ENCODE assay signal across 20 cellular contexts in the genomic region with DNA sequence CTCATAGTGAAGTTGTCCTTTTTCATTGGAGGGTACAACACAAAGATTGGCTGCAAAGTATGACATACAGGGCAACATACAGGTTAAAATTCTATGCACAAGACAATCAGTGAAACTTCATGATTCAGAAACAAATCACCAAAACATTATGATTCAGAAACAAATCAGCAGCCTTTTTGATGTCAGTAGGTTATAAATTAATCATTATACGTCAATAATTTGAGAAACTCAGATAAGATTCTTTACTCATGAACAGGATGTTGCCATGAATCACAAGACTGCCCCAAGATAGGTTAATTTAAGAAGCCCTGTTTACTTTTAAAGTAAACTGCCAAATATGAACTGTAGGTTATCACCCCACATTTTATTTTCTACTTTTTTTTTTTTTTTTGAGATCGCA.
DNase-seq lines count a peak whose midpoint lies in the region; ATAC-seq, FAIRE-seq and TF ChIP-seq lines count a peak whose summit lies in the region.
"Had no signal": no experiment of that assay in that cellular context is flagged by ENCODE, and none has a peak within 500 bp of the region (broad histone marks: within the 10 kb centered on the region; RNA-seq: fewer than 3 reads in every experiment).

No MANE protein-coding gene starts in this region.

- no peak for TF ChIP-seq CTCF in IMR-90 (conservative IDR thresholded peaks at IDR 0.05; ENCODE audit: low read depth, low read length)
- TF ChIP-seq CTCF in mammary epithelial cell (conservative IDR thresholded peaks at IDR 0.05 in 1 of 2, IDR thresholded peaks at IDR 0.05 in 1 of 2; ENCODE audit: extremely low read depth in 1 of 2, insufficient read depth in 1 of 2, low read depth in 1 of 2, low read length in 2 of 2) = no peak
- no peak for TF ChIP-seq CTCF in chondrocyte (IDR thresholded peaks at IDR 0.05)

- CTCF ChIA-PET in IMR-90 (lab: Yijun Ruan, JAX) = no interaction called here
- CTCF ChIA-PET in mammary epithelial cell (lab: Charles Lee; ENCODE audit: low non-redundant PET) = no interaction called here

- no peak overlapping the region for H3K4ac ChIP-seq in IMR-90 (ENCODE audit: low read depth, low read length)

- no peak overlapping the region for H3K4me3 ChIP-seq in ACC112 (ENCODE audit: low read depth, low read length)
- H3K4me3 ChIP-seq in IMR-90 (ENCODE audit: insufficient read depth, low read depth, low read length) = no peak overlapping the region
- no peak overlapping the region for H3K4me3 ChIP-seq in mammary epithelial cell (replicated peaks in 1 of 3; ENCODE audit: insufficient read depth in 1 of 3, low read depth in 2 of 3, low read length in 3 of 3)
- H3K4me3 ChIP-seq: gastroesophageal sphincter, prostate gland, suprapubic skin had no signal

- H3K4me3 Mint-ChIP-seq in chondrocyte (ENCODE audit: unreplicated experiment) = no peak overlapping the region
- H3K4me3 Mint-ChIP-seq: CD4-positive, alpha-beta memory T cell; HFFc6 had no signal

- H2AK5ac ChIP-seq in IMR-90 (ENCODE audit: low read depth, low read length) = no peak overlapping the region

- in situ Hi-C loops in IMR-90 (cut with MboI; ENCODE audit: low sequenced_read_pairs) = no loop called here
- in situ Hi-C loops in mammary epithelial cell (cut with MboI; ENCODE audit: low sequenced_read_pairs in 2 of 2) = no loop called here

- H3K79me2 ChIP-seq in ACC112 (ENCODE audit: control insufficient read depth, insufficient read depth, low read length, unreplicated experiment) (no peaks in the 10 kb centered on the region), mammary epithelial cell (ENCODE audit: insufficient read depth, low read length) (no peaks in the 10 kb centered on the region)

- no peak for TF ChIP-seq RAD21 in IMR-90 (IDR thresholded peaks at IDR 0.05; ENCODE audit: low read length)

- DNase-seq in IMR-90 (peak; percentile 20), mammary epithelial cell (peak; percentile 81), iris pigment epithelial cell (ENCODE audit: low read depth) (peak; percentile 52), GM12892 (ENCODE audit: insufficient read length) (no peak), chondrocyte (ENCODE audit: low spot score) (no peak)
- DNase-seq in activated naive CD4-positive, alpha-beta T cell treated with anti-CD3 and anti-CD28 coated beads, Interleukin-2, amount 50 U/mL, for 16 hours = no peak
- DNase-seq: activated CD4-positive, alpha-beta T cell treated with anti-CD3 and anti-CD28 coated beads for 48 hours; CD4-positive, alpha-beta memory T cell; DMS53; HFFc6; KBM-7; left colon; NCI-H1930; NCI-H446 had no signal

- no peaks in the 10 kb centered on the region for H3K36me3 Mint-ChIP-seq in chondrocyte (ENCODE audit: low read depth)
- H3K36me3 Mint-ChIP-seq: CD4-positive, alpha-beta memory T cell had no signal

- no peak overlapping the region for H3K14ac ChIP-seq in IMR-90 (replicated peaks; ENCODE audit: low read depth, low read length)

- BruUV-seq in IMR-90 (replicated peaks; lab: Mats Ljungman, UMichigan) = no TSS peak
- BruUV-seq in mammary epithelial cell (replicated peaks; lab: Mats Ljungman, UMichigan) = no TSS peak

- no peak for FAIRE-seq in GM12892 (lab: Jason Lieb, UNC)
- FAIRE-seq: small intestine had no signal

- no peaks in the 10 kb centered on the region for H4K20me1 ChIP-seq in IMR-90 (ENCODE audit: insufficient read depth, low read length)
- H4K20me1 ChIP-seq in mammary epithelial cell (ENCODE audit: insufficient read depth, low read length) = no peaks in the 10 kb centered on the region

- H3K4me1 ChIP-seq in ACC112 (ENCODE audit: control insufficient read depth, insufficient read depth, low read length, unreplicated experiment) (peaks cover 15% of the 10 kb centered on the region), IMR-90 (ENCODE audit: control insufficient read depth, insufficient read depth, low read length) (no peaks in the 10 kb centered on the region), mammary epithelial cell (ENCODE audit: insufficient read depth, low read length) (peaks cover 15% of the 10 kb centered on the region)
- H3K4me1 ChIP-seq: gastroesophageal sphincter, prostate gland, suprapubic skin had no signal

- no peak overlapping the region for H2AFZ ChIP-seq in ACC112 (ENCODE audit: low read length, unreplicated experiment)
- H2AFZ ChIP-seq in IMR-90 (replicated peaks; ENCODE audit: low read length, poor library complexity) = no peak overlapping the region
- no peak overlapping the region for H2AFZ ChIP-seq in mammary epithelial cell (ENCODE audit: low read depth, low read length)

- H3K18ac ChIP-seq in IMR-90 (ENCODE audit: low read depth, low read length) = no peak overlapping the region

- no peak overlapping the region for H2BK15ac ChIP-seq in IMR-90 (ENCODE audit: low read depth, low read length)

- H3K36me3 ChIP-seq in ACC112 (ENCODE audit: insufficient read depth, low read length) (no peaks in the 10 kb centered on the region), IMR-90 (ENCODE audit: control insufficient read depth, insufficient read depth, low read length) (no peaks in the 10 kb centered on the region), mammary epithelial cell (ENCODE audit: insufficient read depth, low read length) (no peaks in the 10 kb centered on the region)
- H3K36me3 ChIP-seq: gastroesophageal sphincter, prostate gland, suprapubic skin had no signal

- POLR2A ChIA-PET in IMR-90 (lab: Charles Lee; ENCODE audit: unreplicated experiment) = no interaction called here

- intact Hi-C loops in IMR-90 (cut with micrococcal nuclease) (no loop called here), mammary epithelial cell (cut with micrococcal nuclease) (loop anchor here (5.0 kb wide), 2 partner anchors 51 to 414 kb away; no protein-coding TSS in a partner anchor)

- H3K9me1 ChIP-seq in IMR-90 (ENCODE audit: insufficient read depth, low read length) = no peaks in the 10 kb centered on the region

- H3K9me3 ChIP-seq in IMR-90 (ENCODE audit: control insufficient read depth, insufficient read depth, low read length) (no peaks in the 10 kb centered on the region), mammary epithelial cell (replicated peaks; ENCODE audit: insufficient read depth, low read length) (no peaks in the 10 kb centered on the region)
- H3K9me3 ChIP-seq: prostate gland, suprapubic skin had no signal

- H4K91ac ChIP-seq in IMR-90 (ENCODE audit: insufficient read depth, low read depth, low read length) = no peak overlapping the region

- H4K5ac ChIP-seq in IMR-90 (ENCODE audit: low read depth, low read length) = no peak overlapping the region

- peak overlapping the region; percentile 54 for H3K27ac ChIP-seq in ACC112 (ENCODE audit: low read depth, low read length)
- H3K27ac ChIP-seq in IMR-90 (ENCODE audit: insufficient read depth, low read length) = no peak overlapping the region
- H3K27ac ChIP-seq in mammary epithelial cell (ENCODE audit: insufficient read depth, low read depth, low read length) = peak overlapping the region; percentile 42
- H3K27ac ChIP-seq: gastroesophageal sphincter, prostate gland, suprapubic skin had no signal

- no peak overlapping the region for H2BK120ac ChIP-seq in IMR-90 (ENCODE audit: low read depth, low read length)

- TF ChIP-seq POLR2A in IMR-90 (IDR thresholded peaks at IDR 0.05; ENCODE audit: low read depth, low read length) = no peak
- TF ChIP-seq POLR2A in GM12892 (IDR thresholded peaks at IDR 0.05; ENCODE audit: low read depth, low read length) = no peak

- dilution Hi-C loops in IMR-90 (cut with HindIII; ENCODE audit: low sequenced_read_pairs, unreplicated experiment) (no loop called here), mammary epithelial cell (cut with HindIII; ENCODE audit: low sequenced_read_pairs) (no loop called here)

- H3K4me2 ChIP-seq in IMR-90 (ENCODE audit: low read depth, low read length) (no peak overlapping the region), mammary epithelial cell (ENCODE audit: insufficient read depth, low read depth, low read length) (no peak overlapping the region)

- no peak overlapping the region for H2BK20ac ChIP-seq in IMR-90 (ENCODE audit: low read depth, low read length)

- no peaks in the 10 kb centered on the region for H3K79me1 ChIP-seq in IMR-90 (ENCODE audit: low read depth in 1 of 2, low read length in 2 of 2)

- H3K27me3 ChIP-seq in ACC112 (ENCODE audit: insufficient read depth, low read length) (no peaks in the 10 kb centered on the region), IMR-90 (ENCODE audit: control insufficient read depth, insufficient read depth, low read length) (no peaks in the 10 kb centered on the region), mammary epithelial cell (ENCODE audit: insufficient read depth, low read length) (no peaks in the 10 kb centered on the region)
- H3K27me3 ChIP-seq: gastroesophageal sphincter, suprapubic skin had no signal

- WGBS in IMR-90 (ENCODE audit: extremely low coverage in 2 of 2, insufficient read length in 1 of 2), 2 experiments = no CpG with 5 or more reads among the region's 2 CpGs
- WGBS in mammary epithelial cell (ENCODE audit: low coverage, missing lambda C conversion rate) = 34% methylated on average over 2 of the region's 2 CpGs

- peaks cover 2% of the 10 kb centered on the region for H3K27me3 Mint-ChIP-seq in chondrocyte (ENCODE audit: low read depth)

- no peak overlapping the region for H4K8ac ChIP-seq in IMR-90 (ENCODE audit: low read depth in 2 of 2, low read length in 2 of 2)

- no peak overlapping the region for H3K56ac ChIP-seq in IMR-90 (ENCODE audit: extremely low read depth, insufficient read depth, low read length)

- H3K9me3 Mint-ChIP-seq in chondrocyte (ENCODE audit: low read depth) = peaks cover 9% of the 10 kb centered on the region

- ATAC-seq in IMR-90 (ENCODE audit: low read depth) = no peak
- ATAC-seq in GM18511 (IDR thresholded peaks at IDR 0.05; ENCODE audit: unreplicated experiment) = no peak
- ATAC-seq: gastroesophageal sphincter, left colon had no signal

- no peak overlapping the region for H2BK5ac ChIP-seq in IMR-90 (ENCODE audit: low read depth, low read length, poor library complexity, severe bottlenecking)

- H3K9ac ChIP-seq in IMR-90 (ENCODE audit: low read depth, low read length) (no peak overlapping the region), mammary epithelial cell (ENCODE audit: insufficient read depth, low read length) (no peak overlapping the region)

- H3K27ac Mint-ChIP-seq in chondrocyte (ENCODE audit: unreplicated experiment) = no peak overlapping the region
- H3K27ac Mint-ChIP-seq: CD4-positive, alpha-beta memory T cell; HFFc6 had no signal

- no peak overlapping the region for H2AK9ac ChIP-seq in IMR-90 (replicated peaks; ENCODE audit: low read depth, low read length, poor library complexity)

- H3K4me1 Mint-ChIP-seq in chondrocyte (ENCODE audit: low read depth) = no peaks in the 10 kb centered on the region

- no peak overlapping the region for H3K23ac ChIP-seq in IMR-90 (ENCODE audit: low read depth, low read length)

TF ChIP-seq in IMR-90, 13 proteins besides CTCF, POLR2A, EP300 and RAD21 (continues in another document):
- TF ChIP-seq MXI1 (IDR thresholded peaks at IDR 0.05; ENCODE audit: borderline replicate concordance, low read depth, low read length) = no peak
- no peak for TF ChIP-seq FOS (IDR thresholded peaks at IDR 0.05; ENCODE audit: low read depth, low read length)
- no peak for TF ChIP-seq NFE2L2 (IDR thresholded peaks at IDR 0.05; ENCODE audit: low read depth, low read length)
- TF ChIP-seq CEBPB (IDR thresholded peaks at IDR 0.05; ENCODE audit: low read depth, low read length) = no peak
- TF ChIP-seq RCOR1 (IDR thresholded peaks at IDR 0.05; ENCODE audit: insufficient replicate concordance, low read length) = no peak
- TF ChIP-seq CHD1 (IDR thresholded peaks at IDR 0.05; ENCODE audit: low read depth, low read length) = no peak

Comparison
In these comparisons a context has a peak if more than half of its experiments do, and no peak if none do; other contexts are left out.
1. DNase-seq: peak in IMR-90 (single experiment), mammary epithelial cell (single experiment) and iris pigment epithelial cell (single experiment); none in activated naive CD4-positive, alpha-beta T cell treated with anti-CD3 and anti-CD28 coated beads, Interleukin-2, amount 50 U/mL, for 16 hours (single experiment), GM12892 (single experiment) and chondrocyte (single experiment).